In the genomic region with DNA sequence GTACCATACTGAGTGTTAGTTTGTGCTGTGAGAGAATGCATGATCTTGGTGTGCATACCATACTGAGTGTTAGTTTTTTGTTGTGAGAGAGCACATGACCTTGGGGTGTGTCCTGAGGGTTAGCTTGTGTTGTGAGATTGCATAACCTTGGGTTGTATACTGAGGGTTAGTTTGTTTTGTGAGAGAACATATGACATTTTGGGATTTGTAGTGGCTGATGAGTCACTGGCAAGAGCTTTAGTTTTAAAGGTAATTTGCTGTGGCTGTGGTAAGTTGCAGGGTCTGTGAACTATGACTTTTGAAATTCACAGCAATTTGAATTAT, we compare ENCODE assay signal across 1 cellular context.
TF ChIP-seq lines count a peak whose summit lies in the region.

No MANE protein-coding gene starts in this region.

TF ChIP-seq in K562, 482 proteins besides CTCF, POLR2A, EP300 and RAD21 (continued from another document and continues in another):
- TF ChIP-seq, protein P1, sequence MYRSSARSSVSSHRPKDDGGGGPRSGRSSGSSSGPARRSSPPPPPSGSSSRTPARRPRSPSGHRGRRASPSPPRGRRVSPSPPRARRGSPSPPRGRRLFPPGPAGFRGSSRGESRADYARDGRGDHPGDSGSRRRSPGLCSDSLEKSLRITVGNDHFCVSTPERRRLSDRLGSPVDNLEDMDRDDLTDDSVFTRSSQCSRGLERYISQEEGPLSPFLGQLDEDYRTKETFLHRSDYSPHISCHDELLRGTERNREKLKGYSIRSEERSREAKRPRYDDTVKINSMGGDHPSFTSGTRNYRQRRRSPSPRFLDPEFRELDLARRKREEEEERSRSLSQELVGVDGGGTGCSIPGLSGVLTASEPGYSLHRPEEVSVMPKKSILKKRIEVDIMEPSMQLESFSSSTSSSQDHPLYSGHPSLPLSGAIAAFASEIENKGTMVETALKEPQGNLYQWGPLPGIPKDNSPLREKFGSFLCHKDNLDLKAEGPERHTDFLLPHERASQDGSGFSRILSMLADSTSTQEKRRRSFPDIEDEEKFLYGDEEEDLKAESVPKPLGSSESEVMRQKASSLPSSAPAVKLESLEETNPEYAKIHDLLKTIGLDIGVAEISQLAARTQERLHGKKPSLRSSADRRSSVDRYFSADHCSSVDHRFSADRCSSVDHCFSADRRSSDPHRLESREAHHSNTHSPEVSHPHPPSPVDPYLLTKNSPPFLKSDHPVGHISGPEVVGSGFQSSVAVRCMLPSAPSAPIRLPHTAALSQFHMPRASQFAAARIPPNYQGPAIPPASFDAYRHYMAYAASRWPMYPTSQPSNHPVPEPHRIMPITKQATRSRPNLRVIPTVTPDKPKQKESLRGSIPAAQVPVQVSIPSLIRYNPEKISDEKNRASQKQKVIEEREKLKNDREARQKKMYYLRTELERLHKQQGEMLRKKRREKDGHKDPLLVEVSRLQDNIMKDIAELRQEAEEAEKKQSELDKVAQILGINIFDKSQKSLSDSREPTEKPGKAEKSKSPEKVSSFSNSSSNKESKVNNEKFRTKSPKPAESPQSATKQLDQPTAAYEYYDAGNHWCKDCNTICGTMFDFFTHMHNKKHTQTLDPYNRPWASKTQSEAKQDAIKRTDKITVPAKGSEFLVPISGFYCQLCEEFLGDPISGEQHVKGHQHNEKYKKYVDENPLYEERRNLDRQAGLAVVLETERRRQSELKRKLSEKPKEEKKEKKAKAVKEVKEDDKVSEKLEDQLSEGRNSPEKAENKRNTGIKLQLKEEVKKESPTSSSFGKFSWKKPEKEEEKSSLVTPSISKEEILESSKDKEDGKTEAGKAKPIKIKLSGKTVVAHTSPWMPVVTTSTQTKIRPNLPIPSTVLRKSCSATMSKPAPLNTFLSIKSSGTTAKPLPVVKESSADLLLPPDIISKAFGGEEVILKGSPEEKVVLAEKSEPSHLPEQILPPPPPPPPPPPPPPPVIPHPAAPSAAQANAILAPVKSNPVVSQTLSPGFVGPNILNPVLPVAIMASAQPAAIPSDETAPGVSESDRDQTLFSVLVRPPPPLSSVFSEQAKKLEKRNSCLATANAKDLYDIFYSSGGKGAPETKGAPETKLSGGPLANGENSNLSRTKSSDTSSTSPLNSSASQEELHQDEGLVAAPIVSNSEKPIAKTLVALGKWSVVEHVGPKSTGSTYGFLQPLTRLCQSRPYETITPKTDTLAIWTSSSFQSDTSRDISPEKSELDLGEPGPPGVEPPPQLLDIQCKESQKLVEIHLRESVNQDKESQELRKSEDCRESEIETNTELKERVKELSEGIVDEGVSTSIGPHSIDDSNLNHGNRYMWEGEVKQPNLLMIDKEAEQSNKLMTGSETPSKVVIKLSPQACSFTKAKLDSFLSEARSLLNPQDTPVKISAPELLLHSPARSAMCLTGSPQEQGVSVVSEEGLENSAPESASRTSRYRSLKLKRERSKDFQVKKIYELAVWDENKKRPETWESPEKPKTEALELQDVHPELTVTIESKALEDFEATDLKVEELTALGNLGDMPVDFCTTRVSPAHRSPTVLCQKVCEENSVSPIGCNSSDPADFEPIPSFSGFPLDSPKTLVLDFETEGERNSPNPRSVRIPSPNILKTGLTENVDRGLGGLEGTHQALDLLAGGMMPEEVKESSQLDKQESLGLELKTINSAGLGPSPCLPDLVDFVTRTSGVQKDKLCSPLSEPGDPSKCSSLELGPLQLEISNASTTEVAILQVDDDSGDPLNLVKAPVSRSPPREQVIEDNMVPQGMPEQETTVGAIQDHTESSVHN (IDR thresholded peaks at IDR 0.05; ENCODE audit: borderline replicate concordance in 1 of 2, low read depth in 1 of 2) = peak in 1 of 2 experiments; percentile 79; a peak in 2 of 4 replicates
- TF ChIP-seq FOXJ2 (tag; IDR thresholded peaks at IDR 0.05) = peak; percentile 87
- no peak for TF ChIP-seq ZNF584 (CRISPR knock-in tag; IDR thresholded peaks at IDR 0.05; ENCODE audit: low read depth)
- no peak for TF ChIP-seq ZNF696 (CRISPR knock-in tag; conservative IDR thresholded peaks at IDR 0.05)
- TF ChIP-seq NR2C2 (CRISPR knock-in tag; IDR thresholded peaks at IDR 0.05) = no peak
- peak; percentile 68 for TF ChIP-seq NR2C2 (tag; IDR thresholded peaks at IDR 0.05)
- TF ChIP-seq FOSL1 (tag; conservative IDR thresholded peaks at IDR 0.05) = peak; percentile 85
- TF ChIP-seq CEBPG (CRISPR knock-in tag; IDR thresholded peaks at IDR 0.05) = no peak
- peak; percentile 79 to 89 for TF ChIP-seq CEBPG (tag; conservative IDR thresholded peaks at IDR 0.05 in 1 of 2, IDR thresholded peaks at IDR 0.05 in 1 of 2)
- TF ChIP-seq MEIS2 (IDR thresholded peaks at IDR 0.05; ENCODE audit: partially characterized antibody) = peak; percentile 17
- peak in 1 of 2 experiments; percentile 6; a peak in 1 of 4 replicates for TF ChIP-seq KDM1A (IDR thresholded peaks at IDR 0.05)
- TF ChIP-seq SMARCC2 (IDR thresholded peaks at IDR 0.05; ENCODE audit: low read depth) = 0 out of 2 replicates have a peak, but pooled peaks have one; percentile 4
- TF ChIP-seq JUND (IDR thresholded peaks at IDR 0.05; ENCODE audit: borderline replicate concordance, low read depth, low read length) = peak; percentile 78
- TF ChIP-seq JUND (tag; IDR thresholded peaks at IDR 0.05; ENCODE audit: borderline replicate concordance, low read depth, low read length) = peak; percentile 63
- no peak for TF ChIP-seq BRD4 (IDR thresholded peaks at IDR 0.05)
- TF ChIP-seq, protein P2, sequence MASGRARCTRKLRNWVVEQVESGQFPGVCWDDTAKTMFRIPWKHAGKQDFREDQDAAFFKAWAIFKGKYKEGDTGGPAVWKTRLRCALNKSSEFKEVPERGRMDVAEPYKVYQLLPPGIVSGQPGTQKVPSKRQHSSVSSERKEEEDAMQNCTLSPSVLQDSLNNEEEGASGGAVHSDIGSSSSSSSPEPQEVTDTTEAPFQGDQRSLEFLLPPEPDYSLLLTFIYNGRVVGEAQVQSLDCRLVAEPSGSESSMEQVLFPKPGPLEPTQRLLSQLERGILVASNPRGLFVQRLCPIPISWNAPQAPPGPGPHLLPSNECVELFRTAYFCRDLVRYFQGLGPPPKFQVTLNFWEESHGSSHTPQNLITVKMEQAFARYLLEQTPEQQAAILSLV (tag; IDR thresholded peaks at IDR 0.05) = peak; percentile 69; the same call in 1 of the 2 replicates
- TF ChIP-seq KDM4B (IDR thresholded peaks at IDR 0.05; ENCODE audit: borderline replicate concordance in 2 of 2, low read depth in 1 of 2) = no peak
- TF ChIP-seq, protein P3, sequence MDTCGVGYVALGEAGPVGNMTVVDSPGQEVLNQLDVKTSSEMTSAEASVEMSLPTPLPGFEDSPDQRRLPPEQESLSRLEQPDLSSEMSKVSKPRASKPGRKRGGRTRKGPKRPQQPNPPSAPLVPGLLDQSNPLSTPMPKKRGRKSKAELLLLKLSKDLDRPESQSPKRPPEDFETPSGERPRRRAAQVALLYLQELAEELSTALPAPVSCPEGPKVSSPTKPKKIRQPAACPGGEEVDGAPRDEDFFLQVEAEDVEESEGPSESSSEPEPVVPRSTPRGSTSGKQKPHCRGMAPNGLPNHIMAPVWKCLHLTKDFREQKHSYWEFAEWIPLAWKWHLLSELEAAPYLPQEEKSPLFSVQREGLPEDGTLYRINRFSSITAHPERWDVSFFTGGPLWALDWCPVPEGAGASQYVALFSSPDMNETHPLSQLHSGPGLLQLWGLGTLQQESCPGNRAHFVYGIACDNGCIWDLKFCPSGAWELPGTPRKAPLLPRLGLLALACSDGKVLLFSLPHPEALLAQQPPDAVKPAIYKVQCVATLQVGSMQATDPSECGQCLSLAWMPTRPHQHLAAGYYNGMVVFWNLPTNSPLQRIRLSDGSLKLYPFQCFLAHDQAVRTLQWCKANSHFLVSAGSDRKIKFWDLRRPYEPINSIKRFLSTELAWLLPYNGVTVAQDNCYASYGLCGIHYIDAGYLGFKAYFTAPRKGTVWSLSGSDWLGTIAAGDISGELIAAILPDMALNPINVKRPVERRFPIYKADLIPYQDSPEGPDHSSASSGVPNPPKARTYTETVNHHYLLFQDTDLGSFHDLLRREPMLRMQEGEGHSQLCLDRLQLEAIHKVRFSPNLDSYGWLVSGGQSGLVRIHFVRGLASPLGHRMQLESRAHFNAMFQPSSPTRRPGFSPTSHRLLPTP (IDR thresholded peaks at IDR 0.05; ENCODE audit: borderline replicate concordance, extremely low read depth, insufficient read length) = no peak
- peak; percentile 15; the same call in 1 of the 2 replicates for TF ChIP-seq LEF1 (IDR thresholded peaks at IDR 0.05)
- TF ChIP-seq KAT2B (IDR thresholded peaks at IDR 0.05; ENCODE audit: low read depth, low read length) = no peak
- TF ChIP-seq, protein P4, sequence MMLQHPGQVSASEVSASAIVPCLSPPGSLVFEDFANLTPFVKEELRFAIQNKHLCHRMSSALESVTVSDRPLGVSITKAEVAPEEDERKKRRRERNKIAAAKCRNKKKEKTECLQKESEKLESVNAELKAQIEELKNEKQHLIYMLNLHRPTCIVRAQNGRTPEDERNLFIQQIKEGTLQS (IDR thresholded peaks at IDR 0.05) = peak; percentile 18
- TF ChIP-seq, protein P4 (CRISPR knock-in tag; conservative IDR thresholded peaks at IDR 0.05) = no peak
- no peak for TF ChIP-seq RUNX1 (IDR thresholded peaks at IDR 0.05; ENCODE audit: low read depth)
- TF ChIP-seq ESRRB (CRISPR knock-in tag; IDR thresholded peaks at IDR 0.05; ENCODE audit: borderline replicate concordance) = no peak
- TF ChIP-seq U2AF1 (optimal IDR thresholded peaks at IDR 0.05; ENCODE audit: low read depth, low read length) = no peak
- TF ChIP-seq ZNF224 (CRISPR knock-in tag; IDR thresholded peaks at IDR 0.05) = no peak
- no peak for TF ChIP-seq STAT5A (IDR thresholded peaks at IDR 0.05; ENCODE audit: borderline replicate concordance, low read length)
- TF ChIP-seq PHF20 (IDR thresholded peaks at IDR 0.05; ENCODE audit: partially characterized antibody) = no peak
- TF ChIP-seq EHMT2 (IDR thresholded peaks at IDR 0.05) = peak; percentile 43; the same call in 1 of the 2 replicates
- no peak for TF ChIP-seq RNF2 (IDR thresholded peaks at IDR 0.05)
- peak; percentile 89 for TF ChIP-seq ESRRA (IDR thresholded peaks at IDR 0.05; ENCODE audit: borderline replicate concordance, low read depth)
- TF ChIP-seq, protein P5, sequence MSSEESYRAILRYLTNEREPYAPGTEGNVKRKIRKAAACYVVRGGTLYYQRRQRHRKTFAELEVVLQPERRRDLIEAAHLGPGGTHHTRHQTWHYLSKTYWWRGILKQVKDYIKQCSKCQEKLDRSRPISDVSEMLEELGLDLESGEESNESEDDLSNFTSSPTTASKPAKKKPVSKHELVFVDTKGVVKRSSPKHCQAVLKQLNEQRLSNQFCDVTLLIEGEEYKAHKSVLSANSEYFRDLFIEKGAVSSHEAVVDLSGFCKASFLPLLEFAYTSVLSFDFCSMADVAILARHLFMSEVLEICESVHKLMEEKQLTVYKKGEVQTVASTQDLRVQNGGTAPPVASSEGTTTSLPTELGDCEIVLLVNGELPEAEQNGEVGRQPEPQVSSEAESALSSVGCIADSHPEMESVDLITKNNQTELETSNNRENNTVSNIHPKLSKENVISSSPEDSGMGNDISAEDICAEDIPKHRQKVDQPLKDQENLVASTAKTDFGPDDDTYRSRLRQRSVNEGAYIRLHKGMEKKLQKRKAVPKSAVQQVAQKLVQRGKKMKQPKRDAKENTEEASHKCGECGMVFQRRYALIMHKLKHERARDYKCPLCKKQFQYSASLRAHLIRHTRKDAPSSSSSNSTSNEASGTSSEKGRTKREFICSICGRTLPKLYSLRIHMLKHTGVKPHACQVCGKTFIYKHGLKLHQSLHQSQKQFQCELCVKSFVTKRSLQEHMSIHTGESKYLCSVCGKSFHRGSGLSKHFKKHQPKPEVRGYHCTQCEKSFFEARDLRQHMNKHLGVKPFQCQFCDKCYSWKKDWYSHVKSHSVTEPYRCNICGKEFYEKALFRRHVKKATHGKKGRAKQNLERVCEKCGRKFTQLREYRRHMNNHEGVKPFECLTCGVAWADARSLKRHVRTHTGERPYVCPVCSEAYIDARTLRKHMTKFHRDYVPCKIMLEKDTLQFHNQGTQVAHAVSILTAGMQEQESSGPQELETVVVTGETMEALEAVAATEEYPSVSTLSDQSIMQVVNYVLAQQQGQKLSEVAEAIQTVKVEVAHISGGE (CRISPR knock-in tag; IDR thresholded peaks at IDR 0.05) = no peak
- TF ChIP-seq MBD1 (CRISPR knock-in tag; IDR thresholded peaks at IDR 0.05) = no peak
- TF ChIP-seq ELF2 (CRISPR knock-in tag; IDR thresholded peaks at IDR 0.05) = no peak
- no peak for TF ChIP-seq ZBTB8A (IDR thresholded peaks at IDR 0.05; ENCODE audit: partially characterized antibody)
- no peak for TF ChIP-seq NR1H2 (CRISPR knock-in tag; IDR thresholded peaks at IDR 0.05)
- TF ChIP-seq NFIC (IDR thresholded peaks at IDR 0.05) = no peak
- no peak for TF ChIP-seq MCM2 (IDR thresholded peaks at IDR 0.05; ENCODE audit: low read depth)
- peak; percentile 52 for TF ChIP-seq SOX6 (IDR thresholded peaks at IDR 0.05)
- peak; percentile 57 for TF ChIP-seq RAD51 (IDR thresholded peaks at IDR 0.05; ENCODE audit: borderline replicate concordance, low read depth)
- TF ChIP-seq TCF3 (CRISPR knock-in tag; IDR thresholded peaks at IDR 0.05) = no peak
- no peak for TF ChIP-seq ZNF77 (CRISPR knock-in tag; IDR thresholded peaks at IDR 0.05)
- TF ChIP-seq NFXL1 (CRISPR knock-in tag; IDR thresholded peaks at IDR 0.05) = no peak
- TF ChIP-seq, protein P6, sequence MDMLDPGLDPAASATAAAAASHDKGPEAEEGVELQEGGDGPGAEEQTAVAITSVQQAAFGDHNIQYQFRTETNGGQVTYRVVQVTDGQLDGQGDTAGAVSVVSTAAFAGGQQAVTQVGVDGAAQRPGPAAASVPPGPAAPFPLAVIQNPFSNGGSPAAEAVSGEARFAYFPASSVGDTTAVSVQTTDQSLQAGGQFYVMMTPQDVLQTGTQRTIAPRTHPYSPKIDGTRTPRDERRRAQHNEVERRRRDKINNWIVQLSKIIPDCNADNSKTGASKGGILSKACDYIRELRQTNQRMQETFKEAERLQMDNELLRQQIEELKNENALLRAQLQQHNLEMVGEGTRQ (CRISPR knock-in tag; IDR thresholded peaks at IDR 0.05) = 0 out of 2 replicates have a peak, but pooled peaks have one; percentile 14
- TF ChIP-seq CEBPB (tag; IDR thresholded peaks at IDR 0.05) = peak; percentile 94
- no peak for TF ChIP-seq ZNF583 (CRISPR knock-in tag; IDR thresholded peaks at IDR 0.05)
